Comparison of ENCODE assay signal across 19 cellular contexts in the genomic region with DNA sequence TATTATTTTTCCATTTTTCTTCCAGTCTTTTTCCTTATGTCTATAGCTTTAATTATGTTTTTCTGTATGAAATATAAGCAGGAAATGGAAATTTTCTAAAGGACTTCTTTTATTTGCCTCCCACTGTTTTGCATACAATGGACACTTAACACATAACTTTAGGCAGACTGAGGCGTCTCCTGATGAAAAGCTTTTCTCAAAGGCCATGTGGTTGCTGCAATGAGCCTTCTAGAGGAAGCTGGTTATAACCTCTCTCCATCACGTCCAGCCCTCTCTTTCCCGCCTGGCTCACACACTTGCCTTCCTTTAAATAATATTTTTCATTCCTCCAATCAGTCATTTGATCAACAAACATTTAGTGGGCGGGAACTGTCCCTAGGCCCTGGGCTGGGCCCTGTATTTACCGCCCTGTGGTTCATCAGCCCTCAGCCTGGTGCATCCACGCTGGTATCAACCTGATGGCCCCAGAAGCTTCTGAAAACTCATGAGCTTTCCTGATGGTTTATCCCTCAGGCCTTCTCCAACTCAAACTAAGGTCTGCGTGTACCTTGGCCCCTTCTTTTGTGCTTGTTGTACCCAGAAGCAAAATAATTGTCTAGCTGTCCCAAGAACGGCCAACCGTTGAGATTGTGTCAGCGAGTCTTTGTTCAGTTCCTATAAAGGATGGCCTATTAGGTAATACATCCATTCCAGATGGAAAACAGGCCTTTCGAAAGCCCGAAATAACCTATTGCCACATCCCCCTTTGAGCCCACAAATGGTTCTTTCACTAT.
DNase-seq lines count a peak whose midpoint lies in the region; FAIRE-seq and TF ChIP-seq lines count a peak whose summit lies in the region.
"Had no signal": no experiment of that assay in that cellular context is flagged by ENCODE, and none has a peak within 500 bp of the region (broad histone marks: within the 10 kb centered on the region; RNA-seq: fewer than 3 reads in every experiment).

No MANE protein-coding gene starts in this region.

- H3K4me1 ChIP-seq in BLaER1 treated with 17β-estradiol and CSF1 and Interleukin-3, amounts not matched to agents 10 nM and 100 nM, result peaks cover 52 to 100% (median 98%) of the 10 kb centered on the region in 10 experiments
- H3K4me1 ChIP-seq in esophagus squamous epithelium, result peaks cover 0 to 35% (median 10%) of the 10 kb centered on the region in 3 donors
- H3K4me1 ChIP-seq: BE2C had no signal

- peak overlapping the region in 9 of 11 experiments; percentile 59 to 93 (median 88); a peak in 18 of 22 replicates for H3K9ac ChIP-seq in BLaER1 treated with 17β-estradiol and CSF1 and Interleukin-3, amounts not matched to agents 10 nM and 100 nM

- 75 to 81% methylated on average over 12 of the region's 12 CpGs for WGBS in esophagus squamous epithelium, 2 donors

- no peaks in the 10 kb centered on the region for H3K36me3 ChIP-seq in BLaER1 treated with 17β-estradiol and CSF1 and Interleukin-3, amounts not matched to agents 10 nM and 100 nM
- H3K36me3 ChIP-seq in esophagus squamous epithelium, result no peaks in the 10 kb centered on the region
- H3K36me3 ChIP-seq: BE2C had no signal

- 0 out of 22 replicates have a peak, but pooled peaks cover 0 to 4% (median 0%) of the 10 kb centered on the region in 11 experiments for H3K9me3 ChIP-seq in BLaER1 treated with 17β-estradiol and CSF1 and Interleukin-3, amounts not matched to agents 10 nM and 100 nM (replicated peaks in 1 of 11)
- no peaks in the 10 kb centered on the region for H3K9me3 ChIP-seq in esophagus squamous epithelium
- H3K9me3 ChIP-seq: BE2C had no signal

- no peaks in the 10 kb centered on the region for H3K27me3 ChIP-seq in BLaER1 treated with 17β-estradiol and CSF1 and Interleukin-3, amounts not matched to agents 10 nM and 100 nM
- no peaks in the 10 kb centered on the region for H3K27me3 ChIP-seq in esophagus squamous epithelium
- H3K27me3 ChIP-seq: BE2C, foreskin keratinocyte had no signal

- H3K27me3 Mint-ChIP-seq in progenitor cell of endocrine pancreas, result peaks cover 3% of the 10 kb centered on the region

- DNase-seq in NOMO-1 (lab: John Stamatoyannopoulos, UW; ENCODE audit: unreplicated experiment in 2 of 2) (peak; percentile 93 to 98), esophagus squamous epithelium (lab: John Stamatoyannopoulos, UW) (no peak), progenitor cell of endocrine pancreas (ENCODE audit: low spot score, unreplicated experiment) (no peak), activated gamma-delta T cell (lab: John Stamatoyannopoulos, UW) (no peak), substantia nigra (lab: John Stamatoyannopoulos, UW) (no peak), RCC 7860 (ENCODE audit: low spot score) (no peak), kidney glomerular epithelial cell (lab: John Stamatoyannopoulos, UW) (no peak)
- DNase-seq: aorta; BE2C; cortex of kidney; DMS79 treated with DMSO at 0.1 percent for 48 hours; foreskin keratinocyte; NCI-H1694 treated with DMSO at 0.1 percent for 48 hours; posterior cingulate gyrus; stimulated activated CD4-positive, alpha-beta T cell treated with anti-CD3 and anti-CD28 coated beads, Interleukin-1b, Interleukin-23, amount 100 ng/mL, for 48 hours had no signal

- intact Hi-C loops in esophagus squamous epithelium (cut with DNase I), result no loop called here

- H3K36me3 Mint-ChIP-seq in progenitor cell of endocrine pancreas (ENCODE audit: insufficient read depth), result no peaks in the 10 kb centered on the region
- H3K36me3 Mint-ChIP-seq: IgD-negative memory B cell had no signal

- peak overlapping the region; percentile 38 to 94 (median 83) for H3K4me2 ChIP-seq in BLaER1 treated with 17β-estradiol and CSF1 and Interleukin-3, amounts not matched to agents 10 nM and 100 nM

- peak overlapping the region; percentile 66 for H3K27ac Mint-ChIP-seq in progenitor cell of endocrine pancreas

- H4K20me1 ChIP-seq in BLaER1 treated with 17β-estradiol and CSF1 and Interleukin-3, amounts not matched to agents 10 nM and 100 nM, result no peaks in the 10 kb centered on the region

- TF ChIP-seq CTCF in esophagus squamous epithelium (IDR thresholded peaks at IDR 0.05) (no peak), progenitor cell of endocrine pancreas (IDR thresholded peaks at IDR 0.05; ENCODE audit: unreplicated experiment) (no peak)

- H3K4me1 Mint-ChIP-seq in progenitor cell of endocrine pancreas (ENCODE audit: low read depth), result peaks cover 13% of the 10 kb centered on the region

- no peak overlapping the region for H3K4me3 Mint-ChIP-seq in progenitor cell of endocrine pancreas (ENCODE audit: low read depth)

- H3K27ac ChIP-seq in BLaER1 treated with 17β-estradiol and CSF1 and Interleukin-3, amounts not matched to agents 10 nM and 100 nM, result peak overlapping the region in 10 of 11 experiments; percentile 58 to 100 (median 98); a peak in 20 of 22 replicates
- H3K27ac ChIP-seq in esophagus squamous epithelium (peak overlapping the region in 3 of 4 donors; percentile 34 to 65 (median 36)), substantia nigra (ENCODE audit: low read depth, low read length, poor library complexity, severe bottlenecking) (no peak overlapping the region)
- H3K27ac ChIP-seq: SK-N-MC had no signal

- FAIRE-seq in RCC 7860 (lab: Jason Lieb, UNC), result no peak
- FAIRE-seq: GM12878 had no signal

- TF ChIP-seq POLR2A in esophagus squamous epithelium (IDR thresholded peaks at IDR 0.05), result no peak

- peaks cover 3% of the 10 kb centered on the region for H3K9me3 Mint-ChIP-seq in progenitor cell of endocrine pancreas (ENCODE audit: low read depth)
- H3K9me3 Mint-ChIP-seq: IgD-negative memory B cell had no signal

- H3K4me3 ChIP-seq in BLaER1 treated with 17β-estradiol and CSF1 and Interleukin-3, amounts not matched to agents 10 nM and 100 nM, result no peak overlapping the region
- H3K4me3 ChIP-seq in esophagus squamous epithelium, result no peak overlapping the region
- H3K4me3 ChIP-seq: GM12878, SK-N-MC had no signal

Comparison
In these comparisons a context has a peak if more than half of its experiments do, and no peak if none do; other contexts are left out.
1. DNase-seq: peak in NOMO-1 (2 of 2); none in esophagus squamous epithelium (single experiment), progenitor cell of endocrine pancreas (single experiment), activated gamma-delta T cell (single experiment), substantia nigra (0 of 49), RCC 7860 (single experiment) and kidney glomerular epithelial cell (single experiment).